In genomic region chr9:70229026-70229425, GRCh38 we compare ENCODE assay signal across 13 cellular contexts. TPM values are rescaled to one million over a fixed set of nuclear protein-coding genes. Genes with fewer than 3 reads are reported as not detected.
DNase-seq lines count a peak whose midpoint lies in the region; ATAC-seq and TF ChIP-seq lines count a peak whose summit lies in the region.
"Had no signal": no experiment of that assay in that cellular context is flagged by ENCODE, and none has a peak within 500 bp of the region (broad histone marks: within the 10 kb centered on the region; RNA-seq: fewer than 3 reads in every experiment).

No MANE protein-coding gene starts in this region.

- no peaks in the 10 kb centered on the region for H3K9me3 ChIP-seq in IMR-90 (ENCODE audit: control insufficient read depth, insufficient read depth, low read length)
- H3K9me3 ChIP-seq in left ventricle myocardium inferior (replicated peaks) = no peaks in the 10 kb centered on the region
- H3K9me3 ChIP-seq: lower lobe of right lung had no signal

- POLR2A ChIA-PET in IMR-90 (lab: Charles Lee; ENCODE audit: unreplicated experiment) = no interaction called here

- H3K36me3 ChIP-seq in IMR-90 (ENCODE audit: control insufficient read depth, insufficient read depth, low read length) (no peaks in the 10 kb centered on the region), left ventricle myocardium inferior (peaks cover 6% of the 10 kb centered on the region)
- H3K36me3 ChIP-seq: lower lobe of right lung had no signal

- H4K20me1 ChIP-seq in IMR-90 (ENCODE audit: insufficient read depth, low read length) = no peaks in the 10 kb centered on the region

- H3K4me1 ChIP-seq in IMR-90 (ENCODE audit: control insufficient read depth, insufficient read depth, low read length) = peaks cover 7% of the 10 kb centered on the region
- H3K4me1 ChIP-seq in left ventricle myocardium inferior = peaks cover 16% of the 10 kb centered on the region

- peak overlapping the region; percentile 15; the same call in 2 of the 3 replicates for H2BK15ac ChIP-seq in IMR-90 (ENCODE audit: low read depth, low read length)

- H2BK5ac ChIP-seq in IMR-90 (ENCODE audit: low read depth, low read length, poor library complexity, severe bottlenecking) = no peak overlapping the region

- WGBS in IMR-90 (ENCODE audit: extremely low coverage in 2 of 2, insufficient read length in 1 of 2), 2 experiments = 70% methylated on average over 2 of the region's 4 CpGs; no CpG with 5 or more reads in 1 of the 2 experiments

- no peaks in the 10 kb centered on the region for H3K9me1 ChIP-seq in IMR-90 (ENCODE audit: insufficient read depth, low read length)

- no peak overlapping the region for H3K4me2 ChIP-seq in IMR-90 (ENCODE audit: low read depth, low read length)

- peak overlapping the region; percentile 48; the same call in 1 of the 2 replicates for H3K4ac ChIP-seq in IMR-90 (ENCODE audit: low read depth, low read length)

- no peak overlapping the region for H3K23ac ChIP-seq in IMR-90 (ENCODE audit: low read depth, low read length)

- H2AK5ac ChIP-seq in IMR-90 (ENCODE audit: low read depth, low read length) = peak overlapping the region; percentile 9; the same call in 1 of the 2 replicates

- TF ChIP-seq CTCF in IMR-90 (conservative IDR thresholded peaks at IDR 0.05; ENCODE audit: low read depth, low read length) (no peak), left ventricle myocardium inferior (IDR thresholded peaks at IDR 0.05; ENCODE audit: borderline replicate concordance) (peak; percentile 13), retinal pigment epithelial cell (conservative IDR thresholded peaks at IDR 0.05; ENCODE audit: low read depth, low read length) (peak; percentile 15)

- ATAC-seq in IMR-90 (ENCODE audit: low read depth) = peak; percentile 67
- ATAC-seq in HG03432 (IDR thresholded peaks at IDR 0.05; ENCODE audit: unreplicated experiment) = no peak

- no peak for DNase-seq in IMR-90
- peak; percentile 18 for DNase-seq in SK-N-DZ (ENCODE audit: low spot score)
- no peak for DNase-seq in left ventricle myocardium inferior
- DNase-seq in retinal pigment epithelial cell (ENCODE audit: low read depth) = peak; percentile 65
- DNase-seq in stimulated activated CD8-positive, alpha-beta memory T cell treated with anti-CD3 and anti-CD28 coated beads, Interleukin-4, amount 100 ng/mL, for 48 hours = no peak
- no peak for DNase-seq in stimulated activated CD4-positive, alpha-beta T cell treated with anti-CD3 and anti-CD28 coated beads, Interleukin-4, amount 100 ng/mL, for 1 hour
- DNase-seq in DMS79 treated with DMSO at 0.1 percent for 48 hours (lab: John Stamatoyannopoulos, UW) = no peak
- DNase-seq: activated naive CD4-positive, alpha-beta T cell; lower lobe of right lung; stimulated activated CD4-positive, alpha-beta T cell treated with anti-CD3 and anti-CD28 coated beads, Interleukin-4, amount 100 ng/mL, for 4 hours; T1000 had no signal

- 0 out of 2 replicates have a peak overlapping the region, but pooled peaks have one; percentile 24 for H4K5ac ChIP-seq in IMR-90 (ENCODE audit: low read depth, low read length)

- no peak for TF ChIP-seq RAD21 in IMR-90 (IDR thresholded peaks at IDR 0.05; ENCODE audit: low read length)

- no peak overlapping the region for H3K4me3 ChIP-seq in IMR-90 (ENCODE audit: insufficient read depth, low read depth, low read length)
- H3K4me3 ChIP-seq in left ventricle myocardium inferior = peak overlapping the region; percentile 23
- peak overlapping the region; percentile 20 for H3K4me3 ChIP-seq in retinal pigment epithelial cell (ENCODE audit: low read length)
- H3K4me3 ChIP-seq: lower lobe of right lung had no signal

- H2AFZ ChIP-seq in IMR-90 (replicated peaks; ENCODE audit: low read length, poor library complexity) = no peak overlapping the region

- peak overlapping the region in 1 of 2 experiments; percentile 42; a peak in 2 of 4 replicates for H4K8ac ChIP-seq in IMR-90 (ENCODE audit: low read depth in 2 of 2, low read length in 2 of 2)

- H4K91ac ChIP-seq in IMR-90 (ENCODE audit: insufficient read depth, low read depth, low read length) = no peak overlapping the region

- no peaks in the 10 kb centered on the region for H3K27me3 ChIP-seq in IMR-90 (ENCODE audit: control insufficient read depth, insufficient read depth, low read length)
- H3K27me3 ChIP-seq in left ventricle myocardium inferior (ENCODE audit: low read depth) = no peaks in the 10 kb centered on the region

- H2BK20ac ChIP-seq in IMR-90 (ENCODE audit: low read depth, low read length) = no peak overlapping the region

- H2AK9ac ChIP-seq in IMR-90 (replicated peaks; ENCODE audit: low read depth, low read length, poor library complexity) = no peak overlapping the region

- no peak overlapping the region; the same call in 1 of the 2 replicates for H3K14ac ChIP-seq in IMR-90 (replicated peaks; ENCODE audit: low read depth, low read length)

- intact Hi-C loops in IMR-90 (cut with micrococcal nuclease) (loop anchor here (1.0 to 10.0 kb wide), 7 partner anchors 108 to 807 kb away; partner anchors contain the start of gene APBA1), left ventricle myocardium inferior (cut with micrococcal nuclease) (loop anchor here (10.0 kb wide), 1 partner anchor 114 kb away; no protein-coding TSS in a partner anchor)

- dilution Hi-C loops in IMR-90 (cut with HindIII; ENCODE audit: low sequenced_read_pairs, unreplicated experiment) = no loop called here

- CTCF ChIA-PET in IMR-90 (lab: Yijun Ruan, JAX) = interaction anchor here (0.6 to 1.7 kb wide), 2 partner anchors 116 to 119 kb away, joined by 3 to 5 read pairs; no protein-coding TSS in a partner anchor

- in situ Hi-C loops in IMR-90 (cut with MboI; ENCODE audit: low sequenced_read_pairs) = loop anchor here (10.0 to 25.0 kb wide), 4 partner anchors 114 to 804 kb away; partner anchors contain the start of gene APBA1

- H3K79me1 ChIP-seq in IMR-90 (ENCODE audit: low read depth in 1 of 2, low read length in 2 of 2) = peaks cover 0 to 3% of the 10 kb centered on the region in 2 experiments; a peak in 1 of 4 replicates

- H3K56ac ChIP-seq in IMR-90 (ENCODE audit: extremely low read depth, insufficient read depth, low read length) = no peak overlapping the region

- no TSS peak for BruUV-seq in IMR-90 (replicated peaks; lab: Mats Ljungman, UMichigan)

- H3K18ac ChIP-seq in IMR-90 (ENCODE audit: low read depth, low read length) = peak overlapping the region; percentile 72; the same call in 1 of the 2 replicates

- TF ChIP-seq POLR2A in IMR-90 (IDR thresholded peaks at IDR 0.05; ENCODE audit: low read depth, low read length) = no peak

- H3K27ac ChIP-seq in IMR-90 (ENCODE audit: insufficient read depth, low read length) (no peak overlapping the region), left ventricle myocardium inferior (replicated peaks) (peak overlapping the region; percentile 63)
- H3K27ac ChIP-seq: epithelial cell of prostate, lower lobe of right lung had no signal

- peak overlapping the region; percentile 51; the same call in 1 of the 2 replicates for H2BK120ac ChIP-seq in IMR-90 (ENCODE audit: low read depth, low read length)

- no peak overlapping the region for H3K9ac ChIP-seq in IMR-90 (ENCODE audit: low read depth, low read length)

TF ChIP-seq in IMR-90, 13 proteins besides CTCF, POLR2A, EP300 and RAD21:
- TF ChIP-seq MAFK (IDR thresholded peaks at IDR 0.05; ENCODE audit: low read depth, low read length) (no peak), CHD1 (IDR thresholded peaks at IDR 0.05; ENCODE audit: low read depth, low read length) (no peak), CEBPB (IDR thresholded peaks at IDR 0.05; ENCODE audit: low read depth, low read length) (no peak), ELK1 (IDR thresholded peaks at IDR 0.05; ENCODE audit: borderline replicate concordance, low read depth, low read length) (no peak), USF2 (IDR thresholded peaks at IDR 0.05; ENCODE audit: low read depth, low read length) (no peak), SMC3 (IDR thresholded peaks at IDR 0.05; ENCODE audit: low read depth, low read length) (no peak), BHLHE40 (IDR thresholded peaks at IDR 0.05; ENCODE audit: low read depth, low read length) (no peak)

RNA-seq across cellular contexts. Expression of gene SMC5, which starts 29.8 kb away (rescaled TPM):
- 12.0 and 25.8 TPM in 2 replicates for total RNA-seq in IMR-90 (2012; rRNA removed)
- 10.4 and 13.3 TPM in 2 replicates for polyA plus RNA-seq in IMR-90 (2012; rRNA removed)
- 1.6 and 2.3 TPM in 2 replicates for polyA plus RNA-seq in IMR-90 (2012; cell fraction: cytosol; rRNA removed)
- polyA plus RNA-seq in IMR-90 (2012; cell fraction: nucleus; rRNA removed; ENCODE audit: low replicate concordance) = 5.2 and 23.3 TPM in 2 replicates
- 29.5 and 37.5 TPM in 2 replicates for polyA plus RNA-seq in SK-N-DZ (2014; cell fraction: cytosol; rRNA removed)
- polyA plus RNA-seq in SK-N-DZ (2014; cell fraction: nucleus; rRNA removed) = 74.8 and 94.7 TPM in 2 replicates
- total RNA-seq in left ventricle myocardium inferior = 11.0 TPM

Comparison
In these comparisons a context has a peak if more than half of its experiments do, and no peak if none do; other contexts are left out.
1. DNase-seq: peak in SK-N-DZ (single experiment) and retinal pigment epithelial cell (single experiment); none in IMR-90 (single experiment), left ventricle myocardium inferior (single experiment), stimulated activated CD8-positive, alpha-beta memory T cell treated with anti-CD3 and anti-CD28 coated beads, Interleukin-4, amount 100 ng/mL, for 48 hours (single experiment), stimulated activated CD4-positive, alpha-beta T cell treated with anti-CD3 and anti-CD28 coated beads, Interleukin-4, amount 100 ng/mL, for 1 hour (single experiment) and DMS79 treated with DMSO at 0.1 percent for 48 hours (single experiment).